In the genomic region with DNA sequence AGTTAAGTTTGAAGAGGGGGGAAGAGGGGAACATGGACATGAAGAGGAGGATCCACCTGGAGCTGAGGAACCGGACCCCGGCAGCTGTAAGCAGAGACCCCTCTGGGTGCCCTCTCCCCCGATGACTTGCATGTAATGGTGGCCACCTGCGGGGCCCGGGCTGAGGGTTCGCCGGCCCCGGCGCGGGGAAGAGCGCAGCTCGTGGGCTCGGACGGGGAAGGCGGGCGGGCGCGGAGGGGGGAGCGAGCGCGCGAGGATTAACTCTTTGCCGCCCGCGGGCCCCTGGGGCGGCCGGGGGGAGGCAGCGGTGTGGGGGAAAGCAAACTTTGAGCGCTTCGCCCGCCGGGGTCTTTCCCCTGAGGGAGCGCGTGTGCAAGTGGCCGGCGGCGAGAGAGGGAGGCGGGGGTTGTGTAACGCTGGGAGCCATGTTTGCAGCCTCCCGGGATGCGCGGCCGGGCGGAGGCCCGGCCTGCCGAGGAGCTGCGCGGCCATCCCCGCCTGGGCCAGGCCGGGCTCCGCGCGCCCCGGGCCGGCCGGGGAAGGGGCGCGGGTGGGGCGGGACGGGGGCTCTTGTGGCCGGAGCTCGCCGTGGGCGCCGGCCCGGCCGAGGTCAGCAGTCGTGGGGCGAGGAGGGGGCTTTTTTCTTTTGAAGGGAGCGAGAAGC, we compare ENCODE assay signal across 8 cellular contexts. TPM values are rescaled to one million over a fixed set of nuclear protein-coding genes. Genes with fewer than 3 reads are reported as not detected.
DNase-seq lines count a peak whose midpoint lies in the region; ATAC-seq, FAIRE-seq and TF ChIP-seq lines count a peak whose summit lies in the region.

No MANE protein-coding gene starts in this region.

- peak; percentile 1 for ATAC-seq in GM19043 (IDR thresholded peaks at IDR 0.05; ENCODE audit: low read depth, unreplicated experiment)
- peak; percentile 44 for ATAC-seq in central memory CD8-positive, alpha-beta T cell (replicated peaks; ENCODE audit: extremely low read depth, poor library complexity, severe bottlenecking)
- peak; percentile 45 for ATAC-seq in left colon
- no peak for ATAC-seq in HG03342 (IDR thresholded peaks at IDR 0.05; ENCODE audit: unreplicated experiment)

- H3K36me3 Mint-ChIP-seq in central memory CD8-positive, alpha-beta T cell (ENCODE audit: insufficient read depth): peaks cover 19% of the 10 kb centered on the region

- peak overlapping the region; percentile 78 for H3K4me3 Mint-ChIP-seq in central memory CD8-positive, alpha-beta T cell

- no peaks in the 10 kb centered on the region for H3K9me3 Mint-ChIP-seq in central memory CD8-positive, alpha-beta T cell

- H3K4me3 ChIP-seq in WI38 (ENCODE audit: low read depth, low read length): peak overlapping the region; percentile 87

- H3K27ac Mint-ChIP-seq in central memory CD8-positive, alpha-beta T cell (ENCODE audit: low read depth): peak overlapping the region; percentile 76

- H3K4me1 Mint-ChIP-seq in central memory CD8-positive, alpha-beta T cell: peaks cover 41% of the 10 kb centered on the region

- FAIRE-seq in HTR-8/SVneo (lab: Jason Lieb, UNC): no peak

- intact Hi-C loops in left colon (cut with DNase I, micrococcal nuclease): loop anchor here in 1 of 2 donors (10.0 kb wide), 1 partner anchor 59 kb away; the partner anchor contains the start of gene TRMO

- no peaks in the 10 kb centered on the region for H3K27me3 Mint-ChIP-seq in central memory CD8-positive, alpha-beta T cell

- DNase-seq in AG08395 (ENCODE audit: low spot score) (peak; percentile 40), HTR-8/SVneo (ENCODE audit: insufficient read length, low spot score) (peak; percentile 17), left colon (peak in 1 of 2 donors; percentile 75)
- DNase-seq in central memory CD8-positive, alpha-beta T cell (ENCODE audit: low spot score in 2 of 2): peak in 1 of 2 donors; percentile 52
- DNase-seq in stimulated activated CD4-positive, alpha-beta T cell treated with anti-CD3 and anti-CD28 coated beads, Interleukin-1b, Interleukin-23, amount 100 ng/mL, for 4 hours (ENCODE audit: low read depth in 2 of 2): peak; percentile 45 to 61

- no peak for TF ChIP-seq CTCF in WI38 (IDR thresholded peaks at IDR 0.05; ENCODE audit: low read depth, low read length)

RNA-seq across cellular contexts. Expression of gene ANP32B, which starts 0.5 kb away (rescaled TPM):
- 100 to 1,000 TPM in 1 of 2 donors, 10 to 100 TPM in 1; 98.2 to 137 TPM for total RNA-seq in left colon

RNA-seq across cellular contexts. Expression of gene HEMGN, which starts 45.7 kb away (rescaled TPM):
- not detected for total RNA-seq in left colon
